1 cellular context compared by ENCODE assay signal in the genomic region with DNA sequence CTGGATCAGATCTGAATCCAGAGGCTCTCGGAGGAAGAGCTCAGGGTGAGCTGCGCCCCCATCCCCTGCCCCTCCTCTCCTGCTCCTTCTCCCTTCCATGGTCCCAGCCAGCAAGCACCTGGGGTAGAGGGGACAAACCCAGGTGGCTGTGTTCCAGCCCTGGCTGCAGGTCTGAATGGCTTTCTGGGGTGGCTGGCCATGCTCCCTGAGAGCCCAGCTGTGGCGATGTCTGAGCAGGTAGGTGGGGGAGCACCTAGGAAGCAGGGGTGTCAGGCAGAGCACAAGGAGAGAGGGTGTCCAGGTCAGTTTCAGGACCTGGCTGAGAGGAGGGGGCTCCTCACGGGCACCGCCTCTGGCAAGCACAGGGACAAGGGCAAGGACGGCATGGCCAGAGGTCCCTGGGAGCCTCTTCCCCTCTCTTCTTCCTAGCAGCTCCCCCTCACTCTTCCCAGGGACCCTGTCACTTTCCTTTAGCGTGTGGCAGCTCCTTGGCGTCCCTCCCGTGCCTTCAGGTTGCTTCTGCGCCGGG.
TF ChIP-seq lines count a peak whose summit lies in the region.

No MANE protein-coding gene starts in this region.

TF ChIP-seq in IMR-90, 13 proteins besides CTCF, POLR2A, EP300 and RAD21 (continued from another document):
- TF ChIP-seq SMC3 (IDR thresholded peaks at IDR 0.05; ENCODE audit: low read depth, low read length): 0 out of 2 replicates have a peak, but pooled peaks have one; percentile 0
TF ChIP-seq in IMR-90: peak in this region for 2.
